In the genomic region with DNA sequence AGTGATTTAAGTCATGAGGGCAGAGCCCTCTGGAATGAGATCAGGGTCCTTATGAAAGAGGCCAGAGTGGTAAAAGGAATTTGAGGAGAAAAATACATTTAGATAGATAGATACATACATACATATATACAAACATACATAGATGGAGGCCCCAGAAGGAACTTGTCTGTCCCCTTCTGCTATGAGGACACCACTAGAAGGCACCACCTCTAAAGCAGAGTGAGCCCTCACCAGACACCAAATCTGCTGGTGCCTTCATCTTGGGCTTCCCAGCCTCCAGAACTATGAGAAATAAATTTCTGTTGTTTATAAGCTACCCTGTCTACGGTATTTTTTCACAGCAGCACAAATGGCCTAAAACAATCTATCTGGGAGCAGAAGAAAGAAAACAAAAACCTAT, we compare ENCODE assay signal across 11 cellular contexts. TPM values are rescaled to one million over a fixed set of nuclear protein-coding genes. Genes with fewer than 3 reads are reported as not detected.
DNase-seq lines count a peak whose midpoint lies in the region; ATAC-seq, FAIRE-seq and TF ChIP-seq lines count a peak whose summit lies in the region.
"Had no signal": no experiment of that assay in that cellular context is flagged by ENCODE, and none has a peak within 500 bp of the region (broad histone marks: within the 10 kb centered on the region; RNA-seq: fewer than 3 reads in every experiment).

No MANE protein-coding gene starts in this region.

- no peaks in the 10 kb centered on the region for H3K27me3 Mint-ChIP-seq in CD4-positive, alpha-beta T cell
- H3K27me3 Mint-ChIP-seq in astrocyte (ENCODE audit: low read depth, unreplicated experiment), result no peaks in the 10 kb centered on the region

- peak overlapping the region; percentile 58 for H3K27ac ChIP-seq in CD4-positive, alpha-beta T cell (ENCODE audit: low read depth, low read length)
- H3K27ac ChIP-seq in IMR-90 (ENCODE audit: insufficient read depth, low read length) (peak overlapping the region; percentile 18; the same call in 1 of the 2 replicates), astrocyte (ENCODE audit: low read depth, low read length) (no peak overlapping the region), prostate gland (peak overlapping the region; percentile 2 to 64)

- H3K79me1 ChIP-seq in IMR-90 (ENCODE audit: low read depth in 1 of 2, low read length in 2 of 2), result peaks cover 37 to 83% of the 10 kb centered on the region in 2 experiments

- H3K9me3 ChIP-seq in CD4-positive, alpha-beta T cell (ENCODE audit: control insufficient read depth, low read length), result no peaks in the 10 kb centered on the region
- no peaks in the 10 kb centered on the region for H3K9me3 ChIP-seq in IMR-90 (ENCODE audit: control insufficient read depth, insufficient read depth, low read length)
- H3K9me3 ChIP-seq in astrocyte (ENCODE audit: insufficient read depth, low read depth, low read length), result no peaks in the 10 kb centered on the region
- H3K9me3 ChIP-seq in prostate gland, result no peaks in the 10 kb centered on the region

- H3K14ac ChIP-seq in IMR-90 (replicated peaks; ENCODE audit: low read depth, low read length), result peak overlapping the region; percentile 60; the same call in 1 of the 2 replicates

- WGBS in IMR-90 (ENCODE audit: extremely low coverage in 2 of 2, insufficient read length in 1 of 2), 2 experiments, result no CpG with 5 or more reads among the region's 1 CpG
- 89% methylated on average over 1 of the region's 1 CpG for WGBS in prostate gland

- H3K36me3 ChIP-seq in IMR-90 (ENCODE audit: control insufficient read depth, insufficient read depth, low read length), result peaks cover 2% of the 10 kb centered on the region
- H3K36me3 ChIP-seq in astrocyte (ENCODE audit: insufficient read depth, low read length), result no peaks in the 10 kb centered on the region
- H3K36me3 ChIP-seq in prostate gland, result no peaks in the 10 kb centered on the region

- no peak for ATAC-seq in CD4-positive, alpha-beta T cell (ENCODE audit: poor library complexity)
- ATAC-seq in IMR-90 (ENCODE audit: low read depth) (no peak), GM21825 (IDR thresholded peaks at IDR 0.05; ENCODE audit: unreplicated experiment) (no peak)

- peak overlapping the region; percentile 47 for H3K18ac ChIP-seq in IMR-90 (ENCODE audit: low read depth, low read length)

- peaks cover 5% of the 10 kb centered on the region for H3K36me3 Mint-ChIP-seq in CD4-positive, alpha-beta T cell (ENCODE audit: low read depth)
- H3K36me3 Mint-ChIP-seq in astrocyte (ENCODE audit: low read depth, unreplicated experiment), result peaks cover 2% of the 10 kb centered on the region

- no peak overlapping the region for H3K4me3 ChIP-seq in IMR-90 (ENCODE audit: insufficient read depth, low read depth, low read length)
- H3K4me3 ChIP-seq in astrocyte (ENCODE audit: insufficient read depth, low read depth, low read length), result no peak overlapping the region
- no peak overlapping the region for H3K4me3 ChIP-seq in prostate gland

- 0 out of 2 replicates have a peak overlapping the region, but pooled peaks have one; percentile 27 for H2BK20ac ChIP-seq in IMR-90 (ENCODE audit: low read depth, low read length)

- H3K27me3 ChIP-seq in CD4-positive, alpha-beta T cell (ENCODE audit: control insufficient read depth, insufficient read depth, low read length), result no peaks in the 10 kb centered on the region
- no peaks in the 10 kb centered on the region for H3K27me3 ChIP-seq in IMR-90 (ENCODE audit: control insufficient read depth, insufficient read depth, low read length)
- H3K27me3 ChIP-seq in astrocyte (ENCODE audit: insufficient read depth, low read length), result no peaks in the 10 kb centered on the region
- H3K27me3 ChIP-seq in prostate gland (replicated peaks; ENCODE audit: insufficient read depth), result no peaks in the 10 kb centered on the region

- DNase-seq in CD4-positive, alpha-beta T cell, result no peak
- DNase-seq in IMR-90 (no peak), astrocyte (ENCODE audit: low read depth) (no peak), prostate gland (ENCODE audit: low spot score) (no peak), NCI-H226 (no peak), NCI-H2029 (lab: John Stamatoyannopoulos, UW) (no peak)
- no peak for DNase-seq in central memory CD4-positive, alpha-beta T cell
- DNase-seq: NCI-H2029 treated with DMSO at 0.1 percent for 48 hours had no signal

- peaks cover 61% of the 10 kb centered on the region for H4K20me1 ChIP-seq in IMR-90 (ENCODE audit: insufficient read depth, low read length)
- H4K20me1 ChIP-seq in astrocyte (ENCODE audit: insufficient read depth, low read length), result peaks cover 70% of the 10 kb centered on the region

- H3K23ac ChIP-seq in IMR-90 (ENCODE audit: low read depth, low read length), result peak overlapping the region; percentile 65

- no peak overlapping the region for H3K56ac ChIP-seq in IMR-90 (ENCODE audit: extremely low read depth, insufficient read depth, low read length)

- H3K4me3 Mint-ChIP-seq in CD4-positive, alpha-beta T cell, result no peak overlapping the region
- H3K4me3 Mint-ChIP-seq in astrocyte (ENCODE audit: unreplicated experiment), result no peak overlapping the region

- dilution Hi-C loops in IMR-90 (cut with HindIII; ENCODE audit: low sequenced_read_pairs, unreplicated experiment), result no loop called here

- H3K4me2 ChIP-seq in IMR-90 (ENCODE audit: low read depth, low read length), result peak overlapping the region; percentile 21; the same call in 1 of the 2 replicates
- H3K4me2 ChIP-seq in astrocyte (ENCODE audit: low read length), result peak overlapping the region; percentile 32

- H4K8ac ChIP-seq in IMR-90 (ENCODE audit: low read depth in 2 of 2, low read length in 2 of 2), result peak overlapping the region in 1 of 2 experiments; percentile 54; a peak in 2 of 4 replicates

- no peak for FAIRE-seq in astrocyte (lab: Jason Lieb, UNC)

- H2BK120ac ChIP-seq in IMR-90 (ENCODE audit: low read depth, low read length), result peak overlapping the region; percentile 51; the same call in 1 of the 2 replicates

- BruUV-seq in IMR-90 (replicated peaks; lab: Mats Ljungman, UMichigan), result no TSS peak

- peaks cover 30% of the 10 kb centered on the region for H3K4me1 Mint-ChIP-seq in CD4-positive, alpha-beta T cell (ENCODE audit: low read depth)
- H3K4me1 Mint-ChIP-seq in astrocyte (ENCODE audit: low read depth, unreplicated experiment), result peaks cover 69% of the 10 kb centered on the region

- H3K4ac ChIP-seq in IMR-90 (ENCODE audit: low read depth, low read length), result peak overlapping the region; percentile 70; the same call in 1 of the 2 replicates

- H3K79me2 ChIP-seq in astrocyte (ENCODE audit: insufficient read depth, low read length), result peaks cover 92% of the 10 kb centered on the region

- no peak overlapping the region for H2AFZ ChIP-seq in IMR-90 (replicated peaks; ENCODE audit: low read length, poor library complexity)
- H2AFZ ChIP-seq in astrocyte (ENCODE audit: low read depth, low read length), result no peak overlapping the region

- peak overlapping the region; percentile 16; the same call in 1 of the 2 replicates for H4K91ac ChIP-seq in IMR-90 (ENCODE audit: insufficient read depth, low read depth, low read length)

- H3K9ac ChIP-seq in IMR-90 (ENCODE audit: low read depth, low read length) (no peak overlapping the region), astrocyte (ENCODE audit: low read length) (no peak overlapping the region)

- H2BK5ac ChIP-seq in IMR-90 (ENCODE audit: low read depth, low read length, poor library complexity, severe bottlenecking), result peak overlapping the region; percentile 74

- no peak for TF ChIP-seq CTCF in CD4-positive, alpha-beta T cell (IDR thresholded peaks at IDR 0.05)
- TF ChIP-seq CTCF in IMR-90 (conservative IDR thresholded peaks at IDR 0.05; ENCODE audit: low read depth, low read length) (no peak), astrocyte (IDR thresholded peaks at IDR 0.05; ENCODE audit: insufficient read depth, low read depth, low read length) (no peak), prostate gland (IDR thresholded peaks at IDR 0.05) (no peak)

- peak overlapping the region; percentile 82; the same call in 1 of the 2 replicates for H2AK5ac ChIP-seq in IMR-90 (ENCODE audit: low read depth, low read length)

- POLR2A ChIA-PET in CD4-positive, alpha-beta T cell (lab: Charles Lee), result interaction anchor here (1.2 to 14.8 kb wide), 9 partner anchors 16 to 368 kb away, joined by 3 to 304 read pairs (median 6); a partner anchor contains a TSS
- POLR2A ChIA-PET in IMR-90 (lab: Charles Lee; ENCODE audit: unreplicated experiment), result no interaction called here

- peaks cover 50% of the 10 kb centered on the region for H3K9me1 ChIP-seq in IMR-90 (ENCODE audit: insufficient read depth, low read length)

- TF ChIP-seq POLR2A in IMR-90 (IDR thresholded peaks at IDR 0.05; ENCODE audit: low read depth, low read length) (no peak), prostate gland (IDR thresholded peaks at IDR 0.05) (no peak)

- H2BK15ac ChIP-seq in IMR-90 (ENCODE audit: low read depth, low read length), result peak overlapping the region; percentile 67; the same call in 1 of the 3 replicates

- H3K4me1 ChIP-seq in IMR-90 (ENCODE audit: control insufficient read depth, insufficient read depth, low read length) (peaks cover 54% of the 10 kb centered on the region), astrocyte (ENCODE audit: insufficient read depth, low read length) (peaks cover 67% of the 10 kb centered on the region), prostate gland (replicated peaks) (peaks cover 42% of the 10 kb centered on the region)

- CTCF ChIA-PET in CD4-positive, alpha-beta T cell (lab: Charles Lee), result interaction anchor here (1.0 to 4.8 kb wide), 4 partner anchors 14 to 39 kb away, joined by 5 to 22 read pairs (median 14); no protein-coding TSS in a partner anchor
- CTCF ChIA-PET in IMR-90 (lab: Yijun Ruan, JAX), result no interaction called here

- intact Hi-C loops in CD4-positive, alpha-beta T cell (cut with DNase I, micrococcal nuclease), result loop anchor here in 1 of 2 experiments (1.0 kb wide), 1 partner anchor 19 kb away; no protein-coding TSS in a partner anchor
- intact Hi-C loops in IMR-90 (cut with micrococcal nuclease) (loop anchor here (5.0 kb wide), 1 partner anchor 62 kb away; no protein-coding TSS in a partner anchor), prostate gland (cut with DNase I) (no loop called here)

- peak overlapping the region; percentile 63 for H4K5ac ChIP-seq in IMR-90 (ENCODE audit: low read depth, low read length)

- no peak for TF ChIP-seq RAD21 in IMR-90 (IDR thresholded peaks at IDR 0.05; ENCODE audit: low read length)

- no peaks in the 10 kb centered on the region for H3K9me3 Mint-ChIP-seq in CD4-positive, alpha-beta T cell
- H3K9me3 Mint-ChIP-seq in astrocyte (ENCODE audit: unreplicated experiment), result no peaks in the 10 kb centered on the region

- in situ Hi-C loops in IMR-90 (cut with MboI; ENCODE audit: low sequenced_read_pairs), result no loop called here

- peak overlapping the region; percentile 66 for H2AK9ac ChIP-seq in IMR-90 (replicated peaks; ENCODE audit: low read depth, low read length, poor library complexity)

- H3K27ac Mint-ChIP-seq in CD4-positive, alpha-beta T cell, result no peak overlapping the region
- no peak overlapping the region for H3K27ac Mint-ChIP-seq in astrocyte (ENCODE audit: unreplicated experiment)

RNA-seq across cellular contexts. Expression of a gene that starts 7.9 kb away (rescaled TPM):
- total RNA-seq in CD4-positive, alpha-beta T cell, result 10 to 100 TPM; 89.3 to 97.6 TPM
- total RNA-seq in IMR-90 (2012; rRNA removed) (17.7 and 17.8 TPM in 2 replicates), astrocyte (21.3 and 26.0 TPM in 2 replicates), prostate gland (10 to 100 TPM; 21.5 to 49.5 TPM)
- 22.8 and 28.3 TPM in 2 replicates for polyA plus RNA-seq in IMR-90 (2012; rRNA removed)
- 13.0 and 22.1 TPM in 2 replicates for polyA plus RNA-seq in IMR-90 (2012; cell fraction: cytosol; rRNA removed)
- polyA plus RNA-seq in IMR-90 (2012; cell fraction: nucleus; rRNA removed; ENCODE audit: low replicate concordance), result 84.5 and 160 TPM in 2 replicates

RNA-seq across cellular contexts. Expression of a gene that starts 22.7 kb away (rescaled TPM):
- not detected for total RNA-seq in CD4-positive, alpha-beta T cell
- not detected in 2 replicates for total RNA-seq in IMR-90 (2012; rRNA removed)
- polyA plus RNA-seq in IMR-90 (2012; rRNA removed), result not detected in 2 replicates
- polyA plus RNA-seq in IMR-90 (2012; cell fraction: cytosol; rRNA removed), result not detected in 2 replicates
- not detected in 2 replicates for polyA plus RNA-seq in IMR-90 (2012; cell fraction: nucleus; rRNA removed; ENCODE audit: low replicate concordance)
- total RNA-seq in astrocyte, result not detected in 2 replicates
- under 1 TPM in 1 of 2 donors, not detected in 1; 0.28 TPM for total RNA-seq in prostate gland
- total RNA-seq: fibroblast of villous mesenchyme had no signal
- polyA plus RNA-seq: neural cell had no signal
